Comparison of ENCODE assay signal across 9 cellular contexts in genomic region chr15:67089218-67090193, GRCh38. TPM values are rescaled to one million over a fixed set of nuclear protein-coding genes. Genes with fewer than 3 reads are reported as not detected.
DNase-seq lines count a peak whose midpoint lies in the region; ATAC-seq, FAIRE-seq and TF ChIP-seq lines count a peak whose summit lies in the region.
"Had no signal": no experiment of that assay in that cellular context is flagged by ENCODE, and none has a peak within 500 bp of the region (broad histone marks: within the 10 kb centered on the region; RNA-seq: fewer than 3 reads in every experiment).

No MANE protein-coding gene starts in this region.

- H3K4me3 ChIP-seq in K562 = no peak overlapping the region

- FAIRE-seq in K562 (lab: Jason Lieb, UNC) = peak; percentile 49
- no peak for FAIRE-seq in frontal cortex (lab: Jason Lieb, UNC)

- intact Hi-C loops in K562 (cut with micrococcal nuclease) = loop anchor here (2.0 kb wide), 1 partner anchor 21 kb away; no protein-coding TSS in a partner anchor

- no peak for TF ChIP-seq CTCF in K562 (IDR thresholded peaks at IDR 0.05 in 2 of 3, conservative IDR thresholded peaks at IDR 0.05 in 1 of 3; ENCODE audit: insufficient read depth in 2 of 3, low read depth in 1 of 3, low read length in 3 of 3)

- H3K4me2 ChIP-seq in K562 (ENCODE audit: insufficient read depth, low read length) = peak overlapping the region; percentile 72

- H3K27ac ChIP-seq in K562 (ENCODE audit: extremely low read depth, low read depth, low read length) = peak overlapping the region; percentile 97

- peaks cover 17% of the 10 kb centered on the region; the same call in 2 of the 3 replicates for H3K36me3 ChIP-seq in K562 (ENCODE audit: control insufficient read depth, insufficient read depth, low read length)

- WGBS in K562 (ENCODE audit: insufficient coverage, low coverage, missing lambda C conversion rate) = 31% methylated on average over 15 of the region's 15 CpGs

- H3K4me1 Mint-ChIP-seq in IgD-negative memory B cell = peaks cover 70 to 95% (median 79%) of the 10 kb centered on the region in 3 donors

- in situ Hi-C loops in K562 (cut with MboI) = no loop called here

- peaks cover 3% of the 10 kb centered on the region for H3K27me3 Mint-ChIP-seq in IgD-negative memory B cell

- peaks cover 89% of the 10 kb centered on the region for H3K79me2 ChIP-seq in K562 (ENCODE audit: control insufficient read depth, insufficient read depth, low read length)

- H3K4me1 ChIP-seq in K562 (replicated peaks in 1 of 2; ENCODE audit: control insufficient read depth in 2 of 2, insufficient read depth in 2 of 2, low read length in 2 of 2) = peaks cover 71 to 82% of the 10 kb centered on the region in 2 experiments

- no peak for TF ChIP-seq POLR2A in K562 (conservative IDR thresholded peaks at IDR 0.05)

- H3K9ac ChIP-seq in K562 (ENCODE audit: insufficient read depth in 1 of 2, low read depth in 2 of 2, low read length in 2 of 2) = peak overlapping the region; percentile 71 to 84; a peak in 3 of 4 replicates

- H3K9me3 ChIP-seq in K562 (replicated peaks; ENCODE audit: control insufficient read depth, insufficient read depth, low read depth, low read length) = no peaks in the 10 kb centered on the region

- POLR2A ChIA-PET in K562 (lab: Yijun Ruan, JAX) = interaction anchor here (0.7 to 3.3 kb wide), 7 partner anchors 7 to 62 kb away, joined by 3 to 12 read pairs (median 6); no protein-coding TSS in a partner anchor

- TF ChIP-seq EP300 in K562 (IDR thresholded peaks at IDR 0.05; ENCODE audit: low read length) = no peak

- H3K9me3 Mint-ChIP-seq in IgD-negative memory B cell = no peaks in the 10 kb centered on the region

- H3K36me3 Mint-ChIP-seq in IgD-negative memory B cell = peaks cover 1% of the 10 kb centered on the region

- peak; percentile 44 for DNase-seq in AG08395 (ENCODE audit: low spot score)
- peak in 3 of 4 experiments; percentile 50 to 57 (median 50) for DNase-seq in K562 (ENCODE audit: extremely low read depth in 1 of 4, low spot score in 3 of 4)
- peak; percentile 26 for DNase-seq in myocyte (ENCODE audit: low read depth)
- DNase-seq in frontal cortex (ENCODE audit: low spot score in 2 of 2) = no peak
- no peak for DNase-seq in D341Med (ENCODE audit: low spot score)
- DNase-seq in stimulated activated CD4-positive, alpha-beta T cell treated with anti-CD3 and anti-CD28 coated beads, Interleukin-2, amount 100 ng/mL, for 48 hours = no peak
- DNase-seq: activated naive CD4-positive, alpha-beta T cell treated with anti-CD3 and anti-CD28 coated beads, Interleukin-2, amount 50 U/mL, for 16 hours had no signal

- ATAC-seq in K562 (0 out of 3 replicates have a peak, but pooled peaks have one; percentile 2), GM21423 (IDR thresholded peaks at IDR 0.05; ENCODE audit: unreplicated experiment) (no peak)

- H3K27me3 ChIP-seq in K562 (ENCODE audit: control insufficient read depth in 2 of 2, insufficient read depth in 2 of 2, low read length in 2 of 2) = no peaks in the 10 kb centered on the region

- CTCF ChIA-PET in K562 (lab: Yijun Ruan, JAX; ENCODE audit: low intra/inter-chr PET ratio) = no interaction called here

- no peak overlapping the region for H2AFZ ChIP-seq in K562 (ENCODE audit: low read depth, low read length)

- no peak for TF ChIP-seq RAD21 in K562 (CRISPR knock-in tag; conservative IDR thresholded peaks at IDR 0.05 in 1 of 2, IDR thresholded peaks at IDR 0.05 in 1 of 2)

- H3K4me3 Mint-ChIP-seq in IgD-negative memory B cell = peak overlapping the region in 3 of 4 donors; percentile 32 to 86 (median 72)

- no peaks in the 10 kb centered on the region for H4K20me1 ChIP-seq in K562 (replicated peaks; ENCODE audit: control insufficient read depth, insufficient read depth, low read length)

- no TSS peak for BruUV-seq in K562 (replicated peaks; lab: Mats Ljungman, UMichigan)

- peaks cover 5% of the 10 kb centered on the region for H3K9me1 ChIP-seq in K562 (ENCODE audit: control insufficient read depth, insufficient read depth, low read length)

- H3K27ac Mint-ChIP-seq in IgD-negative memory B cell = peak overlapping the region; percentile 87 to 90 (median 90)

TF ChIP-seq in K562, 482 proteins besides CTCF, POLR2A, EP300 and RAD21 (continues in another document):
- TF ChIP-seq ZBTB12 (CRISPR knock-in tag; IDR thresholded peaks at IDR 0.05) (no peak), ZBTB43 (CRISPR knock-in tag; IDR thresholded peaks at IDR 0.05) (no peak), ZBED1 (IDR thresholded peaks at IDR 0.05) (no peak), THAP7 (CRISPR knock-in tag; IDR thresholded peaks at IDR 0.05) (no peak), CEBPG (CRISPR knock-in tag; IDR thresholded peaks at IDR 0.05) (no peak), CEBPG (tag; conservative IDR thresholded peaks at IDR 0.05 in 1 of 2, IDR thresholded peaks at IDR 0.05 in 1 of 2) (no peak), SRSF9 (IDR thresholded peaks at IDR 0.05; ENCODE audit: borderline replicate concordance, low read depth, low read length) (no peak), IRF1 (CRISPR knock-in tag; IDR thresholded peaks at IDR 0.05; ENCODE audit: borderline replicate concordance) (no peak)

RNA-seq across cellular contexts. Expression of gene SMAD3, which starts 24.1 kb away (rescaled TPM):
- polyA plus RNA-seq in IgD-negative memory B cell = 32.4 TPM
- 61.6 and 88.8 TPM in 2 replicates for total RNA-seq in K562 (2011; cell fraction: chromatin; rRNA removed; ENCODE audit: low replicate concordance)
- total RNA-seq in K562 (2011; cell fraction: nucleolus; rRNA removed) = 33.5 and 35.9 TPM in 2 replicates
- 44.2 and 72.8 TPM in 2 replicates for total RNA-seq in K562 (2011; cell fraction: nucleoplasm; rRNA removed)
- 11.1 and 11.9 TPM in 2 replicates for total RNA-seq in K562 (2014; rRNA removed)
- total RNA-seq in K562 (2014; rRNA removed; fragmentation: Illumina TruSeq; extraction: Trizol) = 9.2 and 11.0 TPM in 2 replicates
- total RNA-seq in K562 (2015; rRNA removed; fragmentation: Illumina TruSeq; extraction: Trizol) = 9.1 and 9.6 TPM in 2 replicates
- total RNA-seq in K562 (2021) = 24.3 and 30.1 TPM in 2 replicates
- polyA plus RNA-seq in K562 (2011; rRNA removed) = 14.6 and 22.6 TPM in 2 replicates
- polyA plus RNA-seq in K562 (2011; cell fraction: cytosol; rRNA removed) = 11.5 and 14.8 TPM in 2 replicates
- 52.1 and 90.9 TPM in 2 replicates for polyA plus RNA-seq in K562 (2011; cell fraction: nucleus; rRNA removed)
- polyA plus RNA-seq in K562 (2012) = 17.9 and 20.7 TPM in 2 replicates
- 34.7 and 39.2 TPM in 2 replicates for polyA plus RNA-seq in K562 (2014; fragmentation: Illumina TruSeq; extraction: Trizol)
- polyA plus RNA-seq in K562 (2014; fragmentation: Nextera tagmentation; extraction: Ambion mirVana) = 1 to 10 TPM; 4.3 to 5.0 TPM
- polyA plus RNA-seq in K562 (2014; rRNA removed) = 13.3 and 14.3 TPM in 2 replicates
- 14.9 and 15.1 TPM in 2 replicates for polyA minus RNA-seq in K562 (2011; rRNA and poly(A)+ RNA removed)
- polyA minus RNA-seq in K562 (2011; cell fraction: cytosol; rRNA and poly(A)+ RNA removed) = 15.1 and 16.3 TPM in 2 replicates
- 12.7 and 18.8 TPM in 2 replicates for polyA minus RNA-seq in K562 (2011; cell fraction: nucleus; rRNA and poly(A)+ RNA removed)
- 24.4 and 31.0 TPM in 2 replicates for total RNA-seq in myocyte
- 28.7 TPM for polyA plus RNA-seq in myocyte (2012)
- 2.0 TPM for total RNA-seq in frontal cortex

Comparison
In these comparisons a context has a peak if more than half of its experiments do, and no peak if none do; other contexts are left out.
1. DNase-seq: peak in AG08395 (single experiment), K562 (3 of 4) and myocyte (single experiment); none in frontal cortex (0 of 2), D341Med (single experiment) and stimulated activated CD4-positive, alpha-beta T cell treated with anti-CD3 and anti-CD28 coated beads, Interleukin-2, amount 100 ng/mL, for 48 hours (0 of 2).